In genomic region chr1:53328009-53328489, GRCh38 we compare ENCODE assay signal across 8 cellular contexts. TPM values are rescaled to one million over a fixed set of nuclear protein-coding genes. Genes with fewer than 3 reads are reported as not detected.
DNase-seq lines count a peak whose midpoint lies in the region; ATAC-seq and TF ChIP-seq lines count a peak whose summit lies in the region.

Gene LRP8, minus strand, starts transcription at chr1:53328070. Its CDS starts 158 bp downstream, at chr1:53327912.

- H3K79me1 ChIP-seq in neuronal stem cell (ENCODE audit: low read depth, low read length), result peaks cover 4% of the 10 kb centered on the region

- POLR2A ChIA-PET in CD8-positive, alpha-beta memory T cell (lab: Charles Lee), result interaction anchor here (1.0 to 2.3 kb wide), 2 partner anchors 81 to 85 kb away, joined by 3 to 18 read pairs; no protein-coding TSS in a partner anchor
- POLR2A ChIA-PET in RWPE1 (lab: Yijun Ruan, JAX; ENCODE audit: low non-redundant PET), result no interaction called here

- TF ChIP-seq CTCF in RWPE1 (conservative IDR thresholded peaks at IDR 0.05; ENCODE audit: low read depth) (no peak), fibroblast of villous mesenchyme (IDR thresholded peaks at IDR 0.05; ENCODE audit: insufficient read depth, low read depth, low read length) (no peak)

- peak within 1 kb of the TSS; percentile 97 for H2BK12ac ChIP-seq in neuronal stem cell (ENCODE audit: low read length)

- peaks cover 18 to 31% (median 18%) of the 10 kb centered on the region in 3 donors for H3K4me1 Mint-ChIP-seq in CD8-positive, alpha-beta memory T cell

- WGBS in neuronal stem cell (ENCODE audit: extremely low coverage in 2 of 2, insufficient read length in 2 of 2, insufficient replicate concordance in 1 of 2), 2 donors, result no CpG with 5 or more reads among the region's 50 CpGs

- peak within 1 kb of the TSS; percentile 72 for H3K27ac ChIP-seq in CD8-positive, alpha-beta memory T cell (ENCODE audit: low read depth, low read length)
- H3K27ac ChIP-seq in RWPE1, result peak within 1 kb of the TSS; percentile 95
- peak within 1 kb of the TSS; percentile 90 for H3K27ac ChIP-seq in neuronal stem cell (replicated peaks; ENCODE audit: low read length)

- peak within 1 kb of the TSS; percentile 76 to 95 (median 90) for H3K27ac Mint-ChIP-seq in CD8-positive, alpha-beta memory T cell

- peak within 1 kb of the TSS; percentile 63 for H2BK120ac ChIP-seq in neuronal stem cell (ENCODE audit: low read depth, low read length)

- H3K23ac ChIP-seq in neuronal stem cell (ENCODE audit: low read depth, low read length, poor library complexity), result peak within 1 kb of the TSS; percentile 94

- H3K4me1 ChIP-seq in CD8-positive, alpha-beta memory T cell (ENCODE audit: insufficient read depth, low read length), result peaks cover 14% of the 10 kb centered on the region
- H3K4me1 ChIP-seq in neuronal stem cell (ENCODE audit: control insufficient read depth in 2 of 2, insufficient read depth in 1 of 2, low read depth in 1 of 2, low read length in 2 of 2), result peaks cover 12 to 13% of the 10 kb centered on the region in 2 donors

- H3K9me3 ChIP-seq in CD8-positive, alpha-beta memory T cell (ENCODE audit: low read length), result no peaks in the 10 kb centered on the region
- H3K9me3 ChIP-seq in neuronal stem cell (replicated peaks in 1 of 2; ENCODE audit: control insufficient read depth in 2 of 2, insufficient read depth in 1 of 2, low read depth in 1 of 2, low read length in 2 of 2), result no peaks in the 10 kb centered on the region

- H2BK15ac ChIP-seq in neuronal stem cell (ENCODE audit: low read length), result peak within 1 kb of the TSS; percentile 95

- no peaks in the 10 kb centered on the region for H3K27me3 Mint-ChIP-seq in CD8-positive, alpha-beta memory T cell

- peak within 1 kb of the TSS; percentile 99 for H3K9ac ChIP-seq in neuronal stem cell (ENCODE audit: low read depth, low read length, poor library complexity)

- peak within 1 kb of the TSS; percentile 87 for H3K4me3 ChIP-seq in CD8-positive, alpha-beta memory T cell (ENCODE audit: low read length)
- H3K4me3 ChIP-seq in fibroblast of villous mesenchyme (ENCODE audit: low read depth, low read length) (peak within 1 kb of the TSS; percentile 86), neuronal stem cell (ENCODE audit: low read length in 2 of 2) (peak within 1 kb of the TSS; percentile 87 to 92)

- no peaks in the 10 kb centered on the region for H3K9me3 Mint-ChIP-seq in CD8-positive, alpha-beta memory T cell

- no peak within 1 kb of the TSS for H4K8ac ChIP-seq in neuronal stem cell (ENCODE audit: low read depth, low read length)

- peak; percentile 65 to 82 (median 70) for DNase-seq in CD8-positive, alpha-beta memory T cell
- DNase-seq in HuH-7.5 (ENCODE audit: low spot score) (peak; percentile 71), RWPE1 (ENCODE audit: low spot score) (peak; percentile 81), fibroblast of villous mesenchyme (ENCODE audit: low read depth) (peak; percentile 67), neuronal stem cell (ENCODE audit: low spot score) (peak; percentile 67), superior temporal gyrus (ENCODE audit: extremely low spot score) (peak; percentile 49)
- DNase-seq in activated T-helper 9 cell treated with anti-CD3 and anti-CD28 coated beads, Interleukin-2, amount 50 U/mL, for 16 hours (ENCODE audit: low read depth), result peak; percentile 77

- peak within 1 kb of the TSS; percentile 98 for H2AFZ ChIP-seq in neuronal stem cell (ENCODE audit: low read length)

- peak within 1 kb of the TSS; percentile 90 for H2AK5ac ChIP-seq in neuronal stem cell (ENCODE audit: low read depth, low read length)

- no peak within 1 kb of the TSS for H3K4ac ChIP-seq in neuronal stem cell (ENCODE audit: low read length)

- H3K14ac ChIP-seq in neuronal stem cell (ENCODE audit: low read length), result peak within 1 kb of the TSS; percentile 95

- no peaks in the 10 kb centered on the region for H3K27me3 ChIP-seq in CD8-positive, alpha-beta memory T cell (ENCODE audit: insufficient read depth, low read length, poor library complexity, severe bottlenecking)
- peaks cover 0 to 14% (median 0%) of the 10 kb centered on the region in 3 experiments for H3K27me3 ChIP-seq in neuronal stem cell (ENCODE audit: control insufficient read depth in 3 of 3, insufficient read depth in 3 of 3, low read depth in 1 of 3, low read length in 3 of 3)

- H4K91ac ChIP-seq in neuronal stem cell (ENCODE audit: low read depth, low read length, poor library complexity), result no peak within 1 kb of the TSS

- peak within 1 kb of the TSS; percentile 92 to 100 (median 95) for H3K4me3 Mint-ChIP-seq in CD8-positive, alpha-beta memory T cell

- no peaks in the 10 kb centered on the region for H3K36me3 ChIP-seq in CD8-positive, alpha-beta memory T cell (ENCODE audit: insufficient read depth, low read length)
- H3K36me3 ChIP-seq in neuronal stem cell (replicated peaks in 1 of 2; ENCODE audit: control insufficient read depth in 2 of 2, insufficient read depth in 2 of 2, low read length in 2 of 2), result peaks cover 17 to 26% of the 10 kb centered on the region in 2 donors

- H3K18ac ChIP-seq in neuronal stem cell (ENCODE audit: low read length), result peak within 1 kb of the TSS; percentile 98

- peaks cover 0 to 6% (median 2%) of the 10 kb centered on the region in 3 donors for H3K36me3 Mint-ChIP-seq in CD8-positive, alpha-beta memory T cell

- peak within 1 kb of the TSS; percentile 88 for H2BK5ac ChIP-seq in neuronal stem cell (ENCODE audit: low read length)

- CTCF ChIA-PET in CD8-positive, alpha-beta memory T cell (lab: Charles Lee), result interaction anchor here (1.3 kb wide), 1 partner anchor 40 kb away, joined by 3 read pairs; no protein-coding TSS in a partner anchor
- CTCF ChIA-PET in RWPE1 (lab: Yijun Ruan, JAX), result no interaction called here

- peak; percentile 43 for ATAC-seq in GM21360 (IDR thresholded peaks at IDR 0.05; ENCODE audit: unreplicated experiment)

- H3K4me2 ChIP-seq in neuronal stem cell (ENCODE audit: insufficient read depth, low read length, poor library complexity, severe bottlenecking), result peak within 1 kb of the TSS; percentile 98

RNA-seq across cellular contexts. Expression of gene LRP8, which starts in this region (rescaled TPM):
- 10 to 100 TPM; 48.7 to 49.7 TPM for total RNA-seq in CD8-positive, alpha-beta memory T cell
- polyA plus RNA-seq in CD8-positive, alpha-beta memory T cell, result 2.7 TPM
- total RNA-seq in fibroblast of villous mesenchyme, result 27.6 and 34.8 TPM in 2 replicates
- polyA plus RNA-seq in neuronal stem cell (2013, experiment 1 of 2), result 23.6 TPM
- polyA plus RNA-seq in neuronal stem cell (2013, experiment 2 of 2), result 22.6 TPM

Comparison
In these comparisons a context has a peak if more than half of its experiments do, and no peak if none do; other contexts are left out.
1. Peak in every context shown above with its lines: DNase-seq, ATAC-seq, H3K4me3 ChIP-seq and H3K27ac ChIP-seq.